26 cellular contexts compared by ENCODE assay signal in genomic region chr13:39483326-39483725, GRCh38.
DNase-seq lines count a peak whose midpoint lies in the region; TF ChIP-seq lines count a peak whose summit lies in the region.
"Had no signal": no experiment of that assay in that cellular context is flagged by ENCODE, and none has a peak within 500 bp of the region (broad histone marks: within the 10 kb centered on the region; RNA-seq: fewer than 3 reads in every experiment).

No MANE protein-coding gene starts in this region.

- peak overlapping the region; percentile 45 for H2AFZ ChIP-seq in mammary epithelial cell (ENCODE audit: low read depth, low read length)

- peaks cover 9% of the 10 kb centered on the region for H3K4me1 ChIP-seq in mammary epithelial cell (ENCODE audit: insufficient read depth, low read length)
- H3K4me1 ChIP-seq: upper lobe of left lung had no signal

- in situ Hi-C loops in mammary epithelial cell (cut with MboI; ENCODE audit: low sequenced_read_pairs in 2 of 2): no loop called here

- CTCF ChIA-PET in mammary epithelial cell (lab: Charles Lee; ENCODE audit: low non-redundant PET): no interaction called here
- CTCF ChIA-PET in MCF 10A (lab: Yijun Ruan, JAX): interaction anchor here (0.7 to 0.8 kb wide), 2 partner anchors 1229 to 1650 kb away, joined by 3 to 6 read pairs; no protein-coding TSS in a partner anchor

- H3K27ac ChIP-seq in mammary epithelial cell (ENCODE audit: insufficient read depth, low read depth, low read length): no peak overlapping the region
- H3K27ac ChIP-seq: epithelial cell of prostate, skin epidermis, upper lobe of left lung had no signal

- H3K4me2 ChIP-seq in mammary epithelial cell (ENCODE audit: insufficient read depth, low read depth, low read length): peak overlapping the region; percentile 45

- POLR2A ChIA-PET in MCF 10A (lab: Yijun Ruan, JAX): interaction anchor here (0.6 to 0.7 kb wide), 2 partner anchors 20 to 207 kb away, joined by 3 to 4 read pairs; no protein-coding TSS in a partner anchor

- H3K4me3 Mint-ChIP-seq in MCF 10A (ENCODE audit: unreplicated experiment) (no peak overlapping the region), chondrocyte (ENCODE audit: unreplicated experiment) (no peak overlapping the region)
- no peak overlapping the region for H3K4me3 Mint-ChIP-seq in activated CD4-positive, alpha-beta T cell treated with anti-CD3 and anti-CD28 coated beads, Interleukin-2, amount 10 ng/mL, durations not matched to agents 24 days and 14 days
- H3K4me3 Mint-ChIP-seq: activated CD8-positive, alpha-beta T cell treated with anti-CD3 and anti-CD28 coated beads for 36 hours; activated naive CD8-positive, alpha-beta T cell treated with anti-CD3 and anti-CD28 coated beads for 36 hours; naive B cell; T-cell had no signal

- H3K4me3 ChIP-seq in mammary epithelial cell (replicated peaks in 1 of 3; ENCODE audit: insufficient read depth in 1 of 3, low read depth in 2 of 3, low read length in 3 of 3): no peak overlapping the region
- H3K4me3 ChIP-seq: heart right ventricle, skin epidermis, upper lobe of left lung had no signal

- H3K9ac ChIP-seq in mammary epithelial cell (ENCODE audit: insufficient read depth, low read length): no peak overlapping the region

- H3K9me3 ChIP-seq in mammary epithelial cell (replicated peaks; ENCODE audit: insufficient read depth, low read length): no peaks in the 10 kb centered on the region
- H3K9me3 ChIP-seq: heart right ventricle, upper lobe of left lung had no signal

- H3K9me3 Mint-ChIP-seq in MCF 10A (ENCODE audit: unreplicated experiment) (no peaks in the 10 kb centered on the region), chondrocyte (ENCODE audit: low read depth) (no peaks in the 10 kb centered on the region)
- no peaks in the 10 kb centered on the region for H3K9me3 Mint-ChIP-seq in activated CD4-positive, alpha-beta T cell treated with anti-CD3 and anti-CD28 coated beads, Interleukin-2, amount 10 ng/mL, durations not matched to agents 24 days and 14 days
- H3K9me3 Mint-ChIP-seq: activated CD8-positive, alpha-beta T cell treated with anti-CD3 and anti-CD28 coated beads for 36 hours; activated naive CD8-positive, alpha-beta T cell treated with anti-CD3 and anti-CD28 coated beads for 36 hours; T-cell had no signal

- no peaks in the 10 kb centered on the region for H3K27me3 Mint-ChIP-seq in MCF 10A (ENCODE audit: insufficient read depth, unreplicated experiment)
- no peaks in the 10 kb centered on the region for H3K27me3 Mint-ChIP-seq in chondrocyte (ENCODE audit: low read depth)
- peaks cover 5% of the 10 kb centered on the region for H3K27me3 Mint-ChIP-seq in activated CD4-positive, alpha-beta T cell treated with anti-CD3 and anti-CD28 coated beads, Interleukin-2, amount 10 ng/mL, durations not matched to agents 24 days and 14 days

- H3K4me1 Mint-ChIP-seq in MCF 10A (ENCODE audit: insufficient read depth, unreplicated experiment) (no peaks in the 10 kb centered on the region), chondrocyte (ENCODE audit: low read depth) (peaks cover 59% of the 10 kb centered on the region)
- no peaks in the 10 kb centered on the region for H3K4me1 Mint-ChIP-seq in activated CD4-positive, alpha-beta T cell treated with anti-CD3 and anti-CD28 coated beads, Interleukin-2, amount 10 ng/mL, durations not matched to agents 24 days and 14 days
- H3K4me1 Mint-ChIP-seq: activated naive CD8-positive, alpha-beta T cell treated with anti-CD3 and anti-CD28 coated beads for 36 hours; naive B cell; T-cell had no signal

- peaks cover 7% of the 10 kb centered on the region for H3K79me2 ChIP-seq in mammary epithelial cell (ENCODE audit: insufficient read depth, low read length)

- TF ChIP-seq CTCF in mammary epithelial cell (conservative IDR thresholded peaks at IDR 0.05 in 1 of 2, IDR thresholded peaks at IDR 0.05 in 1 of 2; ENCODE audit: extremely low read depth in 1 of 2, insufficient read depth in 1 of 2, low read depth in 1 of 2, low read length in 2 of 2) (no peak), MCF 10A (IDR thresholded peaks at IDR 0.05; ENCODE audit: unreplicated experiment) (no peak), chondrocyte (IDR thresholded peaks at IDR 0.05) (no peak)

- dilution Hi-C loops in mammary epithelial cell (cut with HindIII; ENCODE audit: low sequenced_read_pairs): no loop called here

- H4K20me1 ChIP-seq in mammary epithelial cell (ENCODE audit: insufficient read depth, low read length): no peaks in the 10 kb centered on the region

- H3K27ac Mint-ChIP-seq in MCF 10A (ENCODE audit: low read depth, unreplicated experiment): no peak overlapping the region
- H3K27ac Mint-ChIP-seq in chondrocyte (ENCODE audit: unreplicated experiment): peak overlapping the region; percentile 25
- H3K27ac Mint-ChIP-seq in activated CD4-positive, alpha-beta T cell treated with anti-CD3 and anti-CD28 coated beads, Interleukin-2, amount 10 ng/mL, durations not matched to agents 24 days and 14 days: no peak overlapping the region
- H3K27ac Mint-ChIP-seq: activated CD8-positive, alpha-beta T cell treated with anti-CD3 and anti-CD28 coated beads for 36 hours; activated naive CD8-positive, alpha-beta T cell treated with anti-CD3 and anti-CD28 coated beads for 36 hours; T-cell had no signal

- H3K36me3 Mint-ChIP-seq in MCF 10A (ENCODE audit: insufficient read depth, unreplicated experiment) (no peaks in the 10 kb centered on the region), chondrocyte (ENCODE audit: low read depth) (no peaks in the 10 kb centered on the region)
- H3K36me3 Mint-ChIP-seq in activated CD4-positive, alpha-beta T cell treated with anti-CD3 and anti-CD28 coated beads, Interleukin-2, amount 10 ng/mL, durations not matched to agents 24 days and 14 days (ENCODE audit: low read depth): no peaks in the 10 kb centered on the region
- H3K36me3 Mint-ChIP-seq: activated naive CD8-positive, alpha-beta T cell treated with anti-CD3 and anti-CD28 coated beads for 36 hours; naive B cell; T-cell had no signal

- peak; percentile 19 for DNase-seq in mammary epithelial cell
- DNase-seq in MCF 10A (ENCODE audit: unreplicated experiment): no peak
- DNase-seq in NCI-H146 treated with DMSO at 0.1 percent for 48 hours (lab: John Stamatoyannopoulos, UW; ENCODE audit: unreplicated experiment): peak; percentile 89
- no peak for DNase-seq in chondrocyte (ENCODE audit: low spot score)
- no peak for DNase-seq in activated CD4-positive, alpha-beta T cell treated with anti-CD3 and anti-CD28 coated beads, Interleukin-2, amount 10 ng/mL, durations not matched to agents 24 days and 14 days
- no peak for DNase-seq in NCI-H2029 (lab: John Stamatoyannopoulos, UW)
- no peak for DNase-seq in stimulated activated CD8-positive, alpha-beta memory T cell treated with anti-CD3 and anti-CD28 coated beads, Interleukin-4, amount 100 ng/mL, for 48 hours
- no peak for DNase-seq in SW 1271 (lab: John Stamatoyannopoulos, UW)
- DNase-seq: activated CD8-positive, alpha-beta T cell treated with anti-CD3 and anti-CD28 coated beads for 36 hours; activated naive CD8-positive, alpha-beta T cell treated with anti-CD3 and anti-CD28 coated beads for 36 hours; cerebellar nuclear complex; heart right ventricle; KG1; left colon; naive B cell; NCI-H1694; NCI-H446 treated with DMSO at 0.1 percent for 48 hours; nucleus accumbens; PC-3; SHP77 treated with DMSO at 0.1 percent for 48 hours; stimulated activated CD4-positive, alpha-beta T cell treated with anti-CD3 and anti-CD28 coated beads, Interleukin-2, amount 100 ng/mL, for 24 hours; substantia nigra; T-cell; upper lobe of left lung had no signal

- no TSS peak for BruUV-seq in mammary epithelial cell (replicated peaks; lab: Mats Ljungman, UMichigan)
- no TSS peak for BruUV-seq in MCF 10A (replicated peaks; lab: Mats Ljungman, UMichigan)

- intact Hi-C loops in mammary epithelial cell (cut with micrococcal nuclease) (no loop called here), MCF 10A (cut with micrococcal nuclease) (no loop called here)
- intact Hi-C loops in activated CD4-positive, alpha-beta T cell treated with anti-CD3 and anti-CD28 coated beads, Interleukin-2, amount 10 ng/mL, durations not matched to agents 24 days and 14 days (cut with micrococcal nuclease): no loop called here

- H3K27me3 ChIP-seq in mammary epithelial cell (ENCODE audit: insufficient read depth, low read length): no peaks in the 10 kb centered on the region
- H3K27me3 ChIP-seq: heart right ventricle, upper lobe of left lung had no signal

- H3K36me3 ChIP-seq in mammary epithelial cell (ENCODE audit: insufficient read depth, low read length): no peaks in the 10 kb centered on the region
- H3K36me3 ChIP-seq: heart right ventricle, upper lobe of left lung had no signal

Comparison
In these comparisons a context has a peak if more than half of its experiments do, and no peak if none do; other contexts are left out.
1. DNase-seq: peak in mammary epithelial cell (single experiment) and NCI-H146 treated with DMSO at 0.1 percent for 48 hours (single experiment); none in MCF 10A (single experiment), chondrocyte (single experiment), activated CD4-positive, alpha-beta T cell treated with anti-CD3 and anti-CD28 coated beads, Interleukin-2, amount 10 ng/mL, durations not matched to agents 24 days and 14 days (single experiment), NCI-H2029 (single experiment), stimulated activated CD8-positive, alpha-beta memory T cell treated with anti-CD3 and anti-CD28 coated beads, Interleukin-4, amount 100 ng/mL, for 48 hours (single experiment) and SW 1271 (0 of 2).